12 cellular contexts compared by ENCODE assay signal in the genomic region with DNA sequence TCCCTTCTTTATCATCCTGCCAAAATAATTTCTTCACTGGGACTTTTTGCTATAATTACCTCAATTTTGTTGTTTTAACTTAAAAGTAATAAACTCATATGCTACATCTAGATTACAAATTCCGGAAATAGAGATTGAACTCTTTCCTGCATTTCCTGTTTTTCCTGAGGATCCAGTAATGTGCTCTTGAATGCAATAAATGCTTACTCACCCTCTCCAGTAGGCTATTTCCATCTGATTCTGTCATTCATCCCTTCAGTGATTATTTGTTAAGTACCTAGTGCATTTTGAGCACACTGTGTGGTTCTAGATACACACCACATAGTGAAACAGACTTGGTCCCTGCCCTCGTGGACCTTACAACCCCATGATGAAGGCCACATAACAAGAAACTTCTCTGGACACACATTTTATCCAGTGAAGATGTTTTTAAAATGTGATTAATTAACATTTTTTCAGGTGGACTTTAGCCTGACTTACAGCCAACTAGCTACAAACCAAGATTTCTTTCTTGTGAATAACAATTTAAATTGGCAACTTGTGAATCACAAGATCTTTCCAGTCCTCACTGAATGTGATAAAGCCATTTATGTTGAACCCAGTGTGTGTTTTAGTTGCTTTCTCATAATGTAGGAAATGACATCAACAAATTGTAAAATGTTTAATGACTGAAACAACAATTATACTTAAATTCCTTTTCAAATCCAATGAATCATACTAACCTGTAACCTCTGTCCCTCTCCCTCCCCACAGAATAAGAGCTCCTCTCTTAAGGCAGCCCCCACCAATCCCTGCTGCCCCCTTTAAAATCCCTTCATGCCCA.
DNase-seq lines count a peak whose midpoint lies in the region; ATAC-seq and TF ChIP-seq lines count a peak whose summit lies in the region.
"Had no signal": no experiment of that assay in that cellular context is flagged by ENCODE, and none has a peak within 500 bp of the region (broad histone marks: within the 10 kb centered on the region; RNA-seq: fewer than 3 reads in every experiment).

No MANE protein-coding gene starts in this region.

- H3K4me3 Mint-ChIP-seq in type B pancreatic cell: peak overlapping the region; percentile 25
- H3K4me3 Mint-ChIP-seq: activated CD4-positive, alpha-beta memory T cell treated with anti-CD3 and anti-CD28 coated beads, Interleukin-2, amount 10 ng/mL, durations not matched to agents 7 days and 5 days; activated naive CD4-positive, alpha-beta T cell treated with anti-CD3 and anti-CD28 coated beads, Interleukin-2, amount 50 U/mL, for 24 hours; dendritic cell treated with granulocyte-macrophage colony-stimulating factor and Interleukin-4, amounts not matched to agents 40 ng/mL and 50 ng/mL, for 4 days had no signal

- POLR2A ChIA-PET in SK-N-SH (lab: Yijun Ruan, JAX): no interaction called here

- H3K4me2 ChIP-seq in SK-N-SH: peak overlapping the region; percentile 48
- H3K4me2 ChIP-seq in hepatocyte: no peak overlapping the region

- WGBS in SK-N-SH (ENCODE audit: low lambda C conversion rate): 53% methylated on average over 2 of the region's 2 CpGs
- 78% methylated on average over 2 of the region's 2 CpGs for WGBS in hepatocyte (ENCODE audit: low lambda C conversion rate, missing lambda C conversion rate)

- H4K20me1 ChIP-seq in SK-N-SH (ENCODE audit: insufficient read depth) (no peaks in the 10 kb centered on the region), hepatocyte (ENCODE audit: insufficient read depth, poor library complexity, severe bottlenecking) (no peaks in the 10 kb centered on the region)

- no peak for ATAC-seq in SK-N-SH treated with all-trans-retinoic acid at 6 μM for 48 hours
- ATAC-seq in HG03159 (IDR thresholded peaks at IDR 0.05; ENCODE audit: unreplicated experiment): no peak

- peak overlapping the region; percentile 28 to 62; a peak in 3 of 4 replicates for H3K27ac ChIP-seq in SK-N-SH (ENCODE audit: low read depth in 2 of 2, low read length in 1 of 2)
- H3K27ac ChIP-seq in SJSA1: peak overlapping the region; percentile 57
- H3K27ac ChIP-seq in hepatocyte: peak overlapping the region; percentile 62

- no peak overlapping the region for H3K4me3 ChIP-seq in SK-N-SH (ENCODE audit: low read depth in 2 of 2, low read length in 1 of 2)
- no peak overlapping the region for H3K4me3 ChIP-seq in SJSA1
- no peak overlapping the region for H3K4me3 ChIP-seq in hepatocyte

- CTCF ChIA-PET in SK-N-SH (lab: Yijun Ruan, JAX): no interaction called here

- TF ChIP-seq CTCF in SK-N-SH (IDR thresholded peaks at IDR 0.05) (no peak), hepatocyte (IDR thresholded peaks at IDR 0.05; ENCODE audit: poor library complexity) (no peak), type B pancreatic cell (conservative IDR thresholded peaks at IDR 0.05) (no peak)

- no peaks in the 10 kb centered on the region for H3K9me3 ChIP-seq in SK-N-SH
- H3K9me3 ChIP-seq in SJSA1 (replicated peaks): no peaks in the 10 kb centered on the region
- H3K9me3 ChIP-seq in hepatocyte (ENCODE audit: low read depth): no peaks in the 10 kb centered on the region

- H3K27me3 Mint-ChIP-seq in type B pancreatic cell: peaks cover 3% of the 10 kb centered on the region
- H3K27me3 Mint-ChIP-seq: activated CD4-positive, alpha-beta memory T cell treated with anti-CD3 and anti-CD28 coated beads, Interleukin-2, amount 10 ng/mL, durations not matched to agents 7 days and 5 days; activated naive CD4-positive, alpha-beta T cell treated with anti-CD3 and anti-CD28 coated beads, Interleukin-2, amount 50 U/mL, for 24 hours; dendritic cell treated with granulocyte-macrophage colony-stimulating factor and Interleukin-4, amounts not matched to agents 40 ng/mL and 50 ng/mL, for 4 days had no signal

- H3K36me3 ChIP-seq in SK-N-SH (replicated peaks in 1 of 2; ENCODE audit: control insufficient read depth in 1 of 2, insufficient read depth in 2 of 2, low read length in 1 of 2): no peaks in the 10 kb centered on the region
- no peaks in the 10 kb centered on the region for H3K36me3 ChIP-seq in SJSA1
- H3K36me3 ChIP-seq in hepatocyte (replicated peaks; ENCODE audit: insufficient read depth, low read depth): no peaks in the 10 kb centered on the region

- H3K9ac ChIP-seq in SK-N-SH: 0 out of 2 replicates have a peak overlapping the region, but pooled peaks have one; percentile 3

- peaks cover 23% of the 10 kb centered on the region for H3F3A ChIP-seq in SK-N-SH (replicated peaks; ENCODE audit: insufficient read depth)

- no peak for TF ChIP-seq EP300 in SK-N-SH (IDR thresholded peaks at IDR 0.05; ENCODE audit: borderline replicate concordance in 1 of 2, low read depth in 1 of 2, low read length in 1 of 2)

- H3K4me1 ChIP-seq in SK-N-SH (ENCODE audit: control insufficient read depth in 1 of 2, insufficient read depth in 2 of 2, low read depth in 1 of 2, low read length in 1 of 2): peaks cover 0 to 42% of the 10 kb centered on the region in 2 experiments; a peak in 3 of 4 replicates
- H3K4me1 ChIP-seq in SJSA1 (replicated peaks): peaks cover 24% of the 10 kb centered on the region
- peaks cover 20% of the 10 kb centered on the region for H3K4me1 ChIP-seq in hepatocyte (ENCODE audit: insufficient read depth)

- H3K4me1 Mint-ChIP-seq in type B pancreatic cell (ENCODE audit: unreplicated experiment): peaks cover 11% of the 10 kb centered on the region
- H3K4me1 Mint-ChIP-seq: activated CD4-positive, alpha-beta memory T cell treated with anti-CD3 and anti-CD28 coated beads, Interleukin-2, amount 10 ng/mL, durations not matched to agents 7 days and 5 days had no signal

- H3K79me2 ChIP-seq in SK-N-SH (ENCODE audit: insufficient read depth) (peaks cover 30% of the 10 kb centered on the region; the same call in 1 of the 2 replicates), hepatocyte (no peaks in the 10 kb centered on the region)

- TF ChIP-seq RAD21 in SK-N-SH (IDR thresholded peaks at IDR 0.05; ENCODE audit: low read length): no peak

- H3K9me2 ChIP-seq in SK-N-SH (no peaks in the 10 kb centered on the region), hepatocyte (replicated peaks; ENCODE audit: insufficient read depth) (no peaks in the 10 kb centered on the region)

- H3K27me3 ChIP-seq in SK-N-SH (ENCODE audit: insufficient read depth) (no peaks in the 10 kb centered on the region), SJSA1 (replicated peaks) (no peaks in the 10 kb centered on the region), hepatocyte (no peaks in the 10 kb centered on the region)

- peak overlapping the region; percentile 66 for H3K27ac Mint-ChIP-seq in type B pancreatic cell
- H3K27ac Mint-ChIP-seq: activated CD4-positive, alpha-beta memory T cell treated with anti-CD3 and anti-CD28 coated beads, Interleukin-2, amount 10 ng/mL, durations not matched to agents 7 days and 5 days had no signal

- no peak overlapping the region for H2AFZ ChIP-seq in SK-N-SH (ENCODE audit: low read depth)
- H2AFZ ChIP-seq in hepatocyte: no peak overlapping the region

- H3K9me3 Mint-ChIP-seq in type B pancreatic cell: peaks cover 9% of the 10 kb centered on the region
- H3K9me3 Mint-ChIP-seq: activated CD4-positive, alpha-beta memory T cell treated with anti-CD3 and anti-CD28 coated beads, Interleukin-2, amount 10 ng/mL, durations not matched to agents 7 days and 5 days; activated naive CD4-positive, alpha-beta T cell treated with anti-CD3 and anti-CD28 coated beads, Interleukin-2, amount 50 U/mL, for 24 hours; dendritic cell treated with granulocyte-macrophage colony-stimulating factor and Interleukin-4, amounts not matched to agents 40 ng/mL and 50 ng/mL, for 4 days had no signal

- no peaks in the 10 kb centered on the region for H3K36me3 Mint-ChIP-seq in type B pancreatic cell

- DNase-seq in SK-N-SH (no peak), SJSA1 (ENCODE audit: low read depth in 1 of 2, low spot score in 2 of 2) (no peak), hepatocyte (ENCODE audit: low spot score) (no peak), type B pancreatic cell (ENCODE audit: extremely low spot score, unreplicated experiment) (no peak), DMS79 treated with DMSO at 0.1 percent for 48 hours (lab: John Stamatoyannopoulos, UW) (no peak)
- no peak for DNase-seq in activated CD4-positive, alpha-beta T cell treated with anti-CD3 and anti-CD28 coated beads, Interleukin-2, amount 50 U/mL, for 1 hour
- DNase-seq: activated CD4-positive, alpha-beta memory T cell treated with anti-CD3 and anti-CD28 coated beads, Interleukin-2, amount 10 ng/mL, durations not matched to agents 7 days and 5 days; NCI-H1436 had no signal

TF ChIP-seq in SK-N-SH, 30 proteins besides CTCF, POLR2A, EP300 and RAD21:
- peak; percentile 32; the same call in 1 of the 2 replicates for TF ChIP-seq TEAD4 (IDR thresholded peaks at IDR 0.05; ENCODE audit: borderline replicate concordance, insufficient read depth)
- TF ChIP-seq, protein P1, sequence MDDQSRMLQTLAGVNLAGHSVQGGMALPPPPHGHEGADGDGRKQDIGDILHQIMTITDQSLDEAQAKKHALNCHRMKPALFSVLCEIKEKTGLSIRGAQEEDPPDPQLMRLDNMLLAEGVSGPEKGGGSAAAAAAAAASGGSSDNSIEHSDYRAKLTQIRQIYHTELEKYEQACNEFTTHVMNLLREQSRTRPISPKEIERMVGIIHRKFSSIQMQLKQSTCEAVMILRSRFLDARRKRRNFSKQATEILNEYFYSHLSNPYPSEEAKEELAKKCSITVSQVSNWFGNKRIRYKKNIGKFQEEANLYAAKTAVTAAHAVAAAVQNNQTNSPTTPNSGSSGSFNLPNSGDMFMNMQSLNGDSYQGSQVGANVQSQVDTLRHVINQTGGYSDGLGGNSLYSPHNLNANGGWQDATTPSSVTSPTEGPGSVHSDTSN (IDR thresholded peaks at IDR 0.05): no peak; the same call in 1 of the 2 replicates
TF ChIP-seq in SK-N-SH: peak in this region for 1.

TF ChIP-seq in SK-N-SH treated with all-trans-retinoic acid at 6 μM for 48 hours, 23 proteins besides CTCF, POLR2A, EP300 and RAD21 (continues in another document):
- no peak for TF ChIP-seq OSR1 (CRISPR knock-in tag; IDR thresholded peaks at IDR 0.05)
